ENCODE assay signal across 20 cellular contexts in genomic region chr1:25718738-25719137, GRCh38.
A peak's percentile ranks its signal among the peaks of the same experiment; 100 is the strongest.
DNase-seq lines count a peak whose midpoint lies in the region; ATAC-seq and TF ChIP-seq lines count a peak whose summit lies in the region.
"Had no signal": no experiment of that assay in that cellular context is flagged by ENCODE, and none has a peak within 500 bp of the region (broad histone marks: within the 10 kb centered on the region; RNA-seq: fewer than 3 reads in every experiment).

No MANE protein-coding gene starts in this region.

- no peak overlapping the region for H3K4me3 ChIP-seq in fibroblast of mammary gland (ENCODE audit: control insufficient read depth, low read depth, low read length)
- H3K4me3 ChIP-seq: BLaER1, GM23248, HAP-1 had no signal

- no peak overlapping the region for H3K4me3 Mint-ChIP-seq in activated naive CD8-positive, alpha-beta T cell
- no peak overlapping the region for H3K4me3 Mint-ChIP-seq in activated naive CD8-positive, alpha-beta T cell treated with anti-CD3 and anti-CD28 coated beads for 36 hours
- H3K4me3 Mint-ChIP-seq in T-helper 17 cell (no peak overlapping the region), osteocyte (ENCODE audit: unreplicated experiment) (no peak overlapping the region)
- H3K4me3 Mint-ChIP-seq: CD8-positive, alpha-beta T cell had no signal

- H3K9me3 ChIP-seq in T-helper 17 cell (ENCODE audit: control insufficient read depth, low read length, poor library complexity, severe bottlenecking) = no peaks in the 10 kb centered on the region
- H3K9me3 ChIP-seq: HAP-1 had no signal

- peaks cover 60% of the 10 kb centered on the region for H3K4me1 Mint-ChIP-seq in activated naive CD8-positive, alpha-beta T cell (ENCODE audit: low read depth)
- peaks cover 40% of the 10 kb centered on the region for H3K4me1 Mint-ChIP-seq in activated naive CD8-positive, alpha-beta T cell treated with anti-CD3 and anti-CD28 coated beads for 36 hours
- H3K4me1 Mint-ChIP-seq in T-helper 17 cell (peaks cover 18% of the 10 kb centered on the region), osteocyte (ENCODE audit: unreplicated experiment) (peaks cover 33% of the 10 kb centered on the region)
- H3K4me1 Mint-ChIP-seq: CD14-positive monocyte had no signal

- ATAC-seq in T-helper 17 cell = no peak
- no peak for ATAC-seq in HG02610 (IDR thresholded peaks at IDR 0.05; ENCODE audit: unreplicated experiment)
- ATAC-seq: CD8-positive, alpha-beta T cell had no signal

- no peaks in the 10 kb centered on the region for H3K9me3 Mint-ChIP-seq in activated naive CD8-positive, alpha-beta T cell (ENCODE audit: low read depth)
- no peaks in the 10 kb centered on the region for H3K9me3 Mint-ChIP-seq in activated naive CD8-positive, alpha-beta T cell treated with anti-CD3 and anti-CD28 coated beads for 36 hours
- H3K9me3 Mint-ChIP-seq in osteocyte (ENCODE audit: unreplicated experiment) = peaks cover 6% of the 10 kb centered on the region
- H3K9me3 Mint-ChIP-seq: CD8-positive, alpha-beta T cell had no signal

- no peaks in the 10 kb centered on the region for H3K27me3 Mint-ChIP-seq in activated naive CD8-positive, alpha-beta T cell
- H3K27me3 Mint-ChIP-seq in activated naive CD8-positive, alpha-beta T cell treated with anti-CD3 and anti-CD28 coated beads for 36 hours = no peaks in the 10 kb centered on the region
- H3K27me3 Mint-ChIP-seq in T-helper 17 cell = no peaks in the 10 kb centered on the region
- peaks cover 18% of the 10 kb centered on the region for H3K27me3 Mint-ChIP-seq in osteocyte (ENCODE audit: unreplicated experiment)

- TF ChIP-seq CTCF in fibroblast of mammary gland (conservative IDR thresholded peaks at IDR 0.05; ENCODE audit: control insufficient read depth, insufficient read depth, low read depth, low read length) = no peak
- no peak for TF ChIP-seq CTCF in osteocyte (IDR thresholded peaks at IDR 0.05)
- no peak for TF ChIP-seq CTCF in GM20000 (IDR thresholded peaks at IDR 0.05; ENCODE audit: extremely low read depth, missing control alignments)

- peaks cover 15% of the 10 kb centered on the region for H3K36me3 Mint-ChIP-seq in activated naive CD8-positive, alpha-beta T cell
- peaks cover 11% of the 10 kb centered on the region for H3K36me3 Mint-ChIP-seq in activated naive CD8-positive, alpha-beta T cell treated with anti-CD3 and anti-CD28 coated beads for 36 hours
- H3K36me3 Mint-ChIP-seq in T-helper 17 cell (ENCODE audit: low read depth) = peaks cover 13% of the 10 kb centered on the region
- H3K36me3 Mint-ChIP-seq in osteocyte (ENCODE audit: unreplicated experiment) = peaks cover 16% of the 10 kb centered on the region

- peak overlapping the region; percentile 47 for H3K27ac Mint-ChIP-seq in activated naive CD8-positive, alpha-beta T cell
- no peak overlapping the region for H3K27ac Mint-ChIP-seq in activated naive CD8-positive, alpha-beta T cell treated with anti-CD3 and anti-CD28 coated beads for 36 hours
- H3K27ac Mint-ChIP-seq in T-helper 17 cell = peak overlapping the region; percentile 44
- H3K27ac Mint-ChIP-seq in osteocyte (ENCODE audit: unreplicated experiment) = peak overlapping the region; percentile 5
- H3K27ac Mint-ChIP-seq: CD14-positive monocyte had no signal

- no peak for DNase-seq in activated naive CD8-positive, alpha-beta T cell treated with anti-CD3 and anti-CD28 coated beads for 36 hours
- DNase-seq in T-helper 17 cell (no peak), fibroblast of mammary gland (ENCODE audit: low read depth) (peak; percentile 39), osteocyte (ENCODE audit: extremely low spot score, unreplicated experiment) (no peak), GM20000 (ENCODE audit: low spot score) (no peak), NOMO-1 treated with DMSO at 0.1 percent for 48 hours (lab: John Stamatoyannopoulos, UW; ENCODE audit: unreplicated experiment) (no peak)
- DNase-seq: 8988T; Calu3; CD8-positive, alpha-beta T cell; DMS 273 treated with DMSO at 0.1 percent for 48 hours; DMS53; DND-41; EL; GM23248; IMR-90 had no signal
